7 cellular contexts compared by ENCODE assay signal in genomic region chr3:177597325-177598109, GRCh38.
DNase-seq lines count a peak whose midpoint lies in the region; ATAC-seq and TF ChIP-seq lines count a peak whose summit lies in the region.

No MANE protein-coding gene starts in this region.

- no peaks in the 10 kb centered on the region for H3K9me2 ChIP-seq in MM.1S (replicated peaks; ENCODE audit: insufficient read depth, low read length)

- H3K36me3 Mint-ChIP-seq in memory B cell = no peaks in the 10 kb centered on the region

- DNase-seq in MM.1S (peak; percentile 51), colonic mucosa (peak; percentile 42), memory B cell (ENCODE audit: low spot score in 2 of 2) (peak in 1 of 2 donors; percentile 7), tibial artery (peak; percentile 72 to 75)

- H3K4me3 ChIP-seq in GM08714 (ENCODE audit: low read length) (peak overlapping the region; percentile 21; the same call in 1 of the 2 replicates), MM.1S (ENCODE audit: low read length) (no peak overlapping the region), colonic mucosa (no peak overlapping the region), tibial artery (no peak overlapping the region)

- peak overlapping the region; percentile 13; the same call in 1 of the 2 replicates for H3K4me2 ChIP-seq in MM.1S (ENCODE audit: low read depth, low read length)

- ATAC-seq in GM21737 (IDR thresholded peaks at IDR 0.05; ENCODE audit: unreplicated experiment) = peak; percentile 93
- peak; percentile 61 for ATAC-seq in SK-N-SH treated with all-trans-retinoic acid at 6 μM for 48 hours
- peak; percentile 79 for ATAC-seq in memory B cell (ENCODE audit: low read depth)

- no peaks in the 10 kb centered on the region for H3K9me3 Mint-ChIP-seq in memory B cell

- H3K27me3 ChIP-seq in MM.1S (replicated peaks; ENCODE audit: insufficient read depth, low read length) (no peaks in the 10 kb centered on the region), colonic mucosa (no peaks in the 10 kb centered on the region), tibial artery (no peaks in the 10 kb centered on the region)

- no peak overlapping the region for H3K27ac ChIP-seq in MM.1S (ENCODE audit: low read length)
- peak overlapping the region; percentile 49 for H3K27ac ChIP-seq in colonic mucosa
- H3K27ac ChIP-seq in tibial artery = peak overlapping the region; percentile 47 to 72

- TF ChIP-seq CTCF in MM.1S (IDR thresholded peaks at IDR 0.05; ENCODE audit: low read length) (no peak), colonic mucosa (IDR thresholded peaks at IDR 0.05) (no peak), tibial artery (IDR thresholded peaks at IDR 0.05) (no peak)

- H3K4me1 Mint-ChIP-seq in memory B cell = peaks cover 32% of the 10 kb centered on the region

- no peaks in the 10 kb centered on the region for H3K27me3 Mint-ChIP-seq in memory B cell

- 0 out of 2 replicates have a peak, but pooled peaks cover 3% of the 10 kb centered on the region for H3F3A ChIP-seq in MM.1S (ENCODE audit: insufficient read depth, low read length)

- no peak overlapping the region for H3K9ac ChIP-seq in MM.1S (ENCODE audit: low read length)
- peak overlapping the region in 1 of 2 donors; percentile 26 for H3K9ac ChIP-seq in colonic mucosa (ENCODE audit: low read depth in 2 of 2, low read length in 2 of 2)

- H3K9me3 ChIP-seq in MM.1S (replicated peaks; ENCODE audit: insufficient read depth, low read length) (no peaks in the 10 kb centered on the region), colonic mucosa (no peaks in the 10 kb centered on the region), tibial artery (no peaks in the 10 kb centered on the region)

- H3K36me3 ChIP-seq in MM.1S (replicated peaks; ENCODE audit: insufficient read depth, low read length) = no peaks in the 10 kb centered on the region
- H3K36me3 ChIP-seq in colonic mucosa = no peaks in the 10 kb centered on the region
- no peaks in the 10 kb centered on the region for H3K36me3 ChIP-seq in tibial artery

- peak overlapping the region; percentile 90 for H3K27ac Mint-ChIP-seq in memory B cell

- H3K79me2 ChIP-seq in MM.1S (ENCODE audit: low read length) = no peaks in the 10 kb centered on the region

- peaks cover 23% of the 10 kb centered on the region for H3K4me1 ChIP-seq in MM.1S (ENCODE audit: low read length)
- no peaks in the 10 kb centered on the region for H3K4me1 ChIP-seq in colonic mucosa
- peaks cover 0 to 44% (median 34%) of the 10 kb centered on the region in 4 donors for H3K4me1 ChIP-seq in tibial artery

- no peaks in the 10 kb centered on the region for H4K20me1 ChIP-seq in MM.1S (ENCODE audit: insufficient read depth, low read length)

- H3K4me3 Mint-ChIP-seq in memory B cell = peak overlapping the region; percentile 70

- intact Hi-C loops in colonic mucosa (cut with DNase I) = no loop called here
- intact Hi-C loops in tibial artery (cut with DNase I; ENCODE audit: low total_unique reads) = loop anchor here (10.0 kb wide), 1 partner anchor 403 kb away; the partner anchor contains the start of gene TBL1XR1

- H2AFZ ChIP-seq in MM.1S (ENCODE audit: low read length) = no peak overlapping the region

TF ChIP-seq in SK-N-SH treated with all-trans-retinoic acid at 6 μM for 48 hours, 23 proteins besides CTCF, POLR2A, EP300 and RAD21 (continues in another document):
- TF ChIP-seq, protein P1, sequence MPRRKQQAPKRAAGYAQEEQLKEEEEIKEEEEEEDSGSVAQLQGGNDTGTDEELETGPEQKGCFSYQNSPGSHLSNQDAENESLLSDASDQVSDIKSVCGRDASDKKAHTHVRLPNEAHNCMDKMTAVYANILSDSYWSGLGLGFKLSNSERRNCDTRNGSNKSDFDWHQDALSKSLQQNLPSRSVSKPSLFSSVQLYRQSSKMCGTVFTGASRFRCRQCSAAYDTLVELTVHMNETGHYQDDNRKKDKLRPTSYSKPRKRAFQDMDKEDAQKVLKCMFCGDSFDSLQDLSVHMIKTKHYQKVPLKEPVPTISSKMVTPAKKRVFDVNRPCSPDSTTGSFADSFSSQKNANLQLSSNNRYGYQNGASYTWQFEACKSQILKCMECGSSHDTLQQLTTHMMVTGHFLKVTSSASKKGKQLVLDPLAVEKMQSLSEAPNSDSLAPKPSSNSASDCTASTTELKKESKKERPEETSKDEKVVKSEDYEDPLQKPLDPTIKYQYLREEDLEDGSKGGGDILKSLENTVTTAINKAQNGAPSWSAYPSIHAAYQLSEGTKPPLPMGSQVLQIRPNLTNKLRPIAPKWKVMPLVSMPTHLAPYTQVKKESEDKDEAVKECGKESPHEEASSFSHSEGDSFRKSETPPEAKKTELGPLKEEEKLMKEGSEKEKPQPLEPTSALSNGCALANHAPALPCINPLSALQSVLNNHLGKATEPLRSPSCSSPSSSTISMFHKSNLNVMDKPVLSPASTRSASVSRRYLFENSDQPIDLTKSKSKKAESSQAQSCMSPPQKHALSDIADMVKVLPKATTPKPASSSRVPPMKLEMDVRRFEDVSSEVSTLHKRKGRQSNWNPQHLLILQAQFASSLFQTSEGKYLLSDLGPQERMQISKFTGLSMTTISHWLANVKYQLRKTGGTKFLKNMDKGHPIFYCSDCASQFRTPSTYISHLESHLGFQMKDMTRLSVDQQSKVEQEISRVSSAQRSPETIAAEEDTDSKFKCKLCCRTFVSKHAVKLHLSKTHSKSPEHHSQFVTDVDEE (CRISPR knock-in tag; IDR thresholded peaks at IDR 0.05) = peak; percentile 63
- TF ChIP-seq TOX (CRISPR knock-in tag; IDR thresholded peaks at IDR 0.05; ENCODE audit: borderline replicate concordance) = no peak
- TF ChIP-seq TCF4 (CRISPR knock-in tag; IDR thresholded peaks at IDR 0.05; ENCODE audit: borderline replicate concordance) = no peak
- TF ChIP-seq CSRNP3 (CRISPR knock-in tag; IDR thresholded peaks at IDR 0.05) = no peak
- TF ChIP-seq, protein P2, sequence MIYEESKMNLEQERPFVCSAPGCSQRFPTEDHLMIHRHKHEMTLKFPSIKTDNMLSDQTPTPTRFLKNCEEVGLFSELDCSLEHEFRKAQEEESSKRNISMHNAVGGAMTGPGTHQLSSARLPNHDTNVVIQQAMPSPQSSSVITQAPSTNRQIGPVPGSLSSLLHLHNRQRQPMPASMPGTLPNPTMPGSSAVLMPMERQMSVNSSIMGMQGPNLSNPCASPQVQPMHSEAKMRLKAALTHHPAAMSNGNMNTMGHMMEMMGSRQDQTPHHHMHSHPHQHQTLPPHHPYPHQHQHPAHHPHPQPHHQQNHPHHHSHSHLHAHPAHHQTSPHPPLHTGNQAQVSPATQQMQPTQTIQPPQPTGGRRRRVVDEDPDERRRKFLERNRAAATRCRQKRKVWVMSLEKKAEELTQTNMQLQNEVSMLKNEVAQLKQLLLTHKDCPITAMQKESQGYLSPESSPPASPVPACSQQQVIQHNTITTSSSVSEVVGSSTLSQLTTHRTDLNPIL (CRISPR knock-in tag; IDR thresholded peaks at IDR 0.05; ENCODE audit: low read depth) = no peak
- TF ChIP-seq RARB (CRISPR knock-in tag; IDR thresholded peaks at IDR 0.05) = no peak
- TF ChIP-seq PPARA (CRISPR knock-in tag; IDR thresholded peaks at IDR 0.05; ENCODE audit: borderline replicate concordance) = no peak
- TF ChIP-seq GLIS3 (CRISPR knock-in tag; IDR thresholded peaks at IDR 0.05) = no peak
- TF ChIP-seq, protein P3, sequence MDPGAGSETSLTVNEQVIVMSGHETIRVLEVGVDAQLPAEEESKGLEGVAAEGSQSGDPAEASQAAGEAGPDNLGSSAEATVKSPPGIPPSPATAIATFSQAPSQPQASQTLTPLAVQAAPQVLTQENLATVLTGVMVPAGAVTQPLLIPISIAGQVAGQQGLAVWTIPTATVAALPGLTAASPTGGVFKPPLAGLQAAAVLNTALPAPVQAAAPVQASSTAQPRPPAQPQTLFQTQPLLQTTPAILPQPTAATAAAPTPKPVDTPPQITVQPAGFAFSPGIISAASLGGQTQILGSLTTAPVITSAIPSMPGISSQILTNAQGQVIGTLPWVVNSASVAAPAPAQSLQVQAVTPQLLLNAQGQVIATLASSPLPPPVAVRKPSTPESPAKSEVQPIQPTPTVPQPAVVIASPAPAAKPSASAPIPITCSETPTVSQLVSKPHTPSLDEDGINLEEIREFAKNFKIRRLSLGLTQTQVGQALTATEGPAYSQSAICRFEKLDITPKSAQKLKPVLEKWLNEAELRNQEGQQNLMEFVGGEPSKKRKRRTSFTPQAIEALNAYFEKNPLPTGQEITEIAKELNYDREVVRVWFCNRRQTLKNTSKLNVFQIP (CRISPR knock-in tag; IDR thresholded peaks at IDR 0.05; ENCODE audit: borderline replicate concordance, low read depth) = 0 out of 2 replicates have a peak, but pooled peaks have one; percentile 56
- peak; percentile 56 for TF ChIP-seq CSDC2 (CRISPR knock-in tag; IDR thresholded peaks at IDR 0.05)
- 0 out of 2 replicates have a peak, but pooled peaks have one; percentile 39 for TF ChIP-seq ZNF70 (CRISPR knock-in tag; IDR thresholded peaks at IDR 0.05)
- no peak; the same call in 1 of the 2 replicates for TF ChIP-seq ZFP3 (CRISPR knock-in tag; IDR thresholded peaks at IDR 0.05)
- 0 out of 2 replicates have a peak, but pooled peaks have one; percentile 12 for TF ChIP-seq ARNTL (CRISPR knock-in tag; IDR thresholded peaks at IDR 0.05; ENCODE audit: borderline replicate concordance, low read depth)
- TF ChIP-seq ZNF565 (CRISPR knock-in tag; conservative IDR thresholded peaks at IDR 0.05; ENCODE audit: low read depth) = 0 out of 2 replicates have a peak, but pooled peaks have one; percentile 4
- TF ChIP-seq ISL1 (CRISPR knock-in tag; IDR thresholded peaks at IDR 0.05) = no peak
- TF ChIP-seq BACH2 (CRISPR knock-in tag; IDR thresholded peaks at IDR 0.05; ENCODE audit: borderline replicate concordance) = no peak
- no peak; the same call in 1 of the 2 replicates for TF ChIP-seq ZNF8 (CRISPR knock-in tag; IDR thresholded peaks at IDR 0.05)
- 0 out of 2 replicates have a peak, but pooled peaks have one; percentile 65 for TF ChIP-seq ESRRG (CRISPR knock-in tag; IDR thresholded peaks at IDR 0.05)
